Comparison of ENCODE assay signal across 19 cellular contexts in genomic region chr14:61381589-61381988, GRCh38.
A peak's percentile ranks its signal among the peaks of the same experiment; 100 is the strongest.
DNase-seq lines count a peak whose midpoint lies in the region; ATAC-seq, FAIRE-seq and TF ChIP-seq lines count a peak whose summit lies in the region.
"Had no signal": no experiment of that assay in that cellular context is flagged by ENCODE, and none has a peak within 500 bp of the region (broad histone marks: within the 10 kb centered on the region; RNA-seq: fewer than 3 reads in every experiment).

No MANE protein-coding gene starts in this region.

- H3K27ac ChIP-seq in right cardiac atrium (ENCODE audit: low read length) = no peak overlapping the region
- H3K27ac ChIP-seq in RWPE1 = no peak overlapping the region
- peak overlapping the region in 1 of 4 donors; percentile 44 for H3K27ac ChIP-seq in upper lobe of left lung
- H3K27ac ChIP-seq in HepG2 (ENCODE audit: extremely low read length, insufficient read depth, low read length) = no peak overlapping the region
- H3K27ac ChIP-seq: KMS-11, vagina had no signal

- H3K9ac ChIP-seq in HepG2 (ENCODE audit: insufficient read depth, low read depth, low read length) = no peak overlapping the region
- H3K9ac ChIP-seq: KMS-11 had no signal

- peaks cover 3 to 8% of the 10 kb centered on the region in 2 donors for H3K36me3 Mint-ChIP-seq in stimulated activated naive B cell treated with anti-CD40 and anti-IgM and Interleukin-4, amounts not matched to agents 10 μg/mL and 1 μg/mL and 100 μg/mL, for 72 hours
- H3K36me3 Mint-ChIP-seq: brain had no signal

- H3K4me1 Mint-ChIP-seq in stimulated activated naive B cell treated with anti-CD40 and anti-IgM and Interleukin-4, amounts not matched to agents 10 μg/mL and 1 μg/mL and 100 μg/mL, for 72 hours = peaks cover 9 to 20% of the 10 kb centered on the region in 2 donors
- H3K4me1 Mint-ChIP-seq: brain had no signal

- 81% methylated on average over 9 of the region's 9 CpGs for WGBS in right cardiac atrium
- 84 to 95% methylated on average over 6 to 9 of the region's 9 CpGs for WGBS in upper lobe of left lung, 2 donors
- WGBS in HepG2 (ENCODE audit: low lambda C conversion rate) = 57% methylated on average over 6 of the region's 9 CpGs

- no peaks in the 10 kb centered on the region for H3K9me3 ChIP-seq in right cardiac atrium (ENCODE audit: control insufficient read depth, low read length)
- no peaks in the 10 kb centered on the region for H3K9me3 ChIP-seq in upper lobe of left lung
- no peaks in the 10 kb centered on the region for H3K9me3 ChIP-seq in HepG2 (ENCODE audit: low read length)
- H3K9me3 ChIP-seq: mucosa of descending colon, vagina had no signal

- in situ Hi-C loops in HepG2 (cut with HindIII; ENCODE audit: extremely low pct_ligation_motif_present, low pct_unique_long_range_greater_than_20kb) = no loop called here

- TF ChIP-seq EP300 in upper lobe of left lung (IDR thresholded peaks at IDR 0.05) (no peak), HepG2 (IDR thresholded peaks at IDR 0.05; ENCODE audit: low read depth in 2 of 2, low read length in 2 of 2) (no peak), HepG2 (CRISPR knock-in tag; IDR thresholded peaks at IDR 0.05; ENCODE audit: borderline replicate concordance) (no peak)

- H3K4me3 ChIP-seq in right cardiac atrium (ENCODE audit: low read length) = no peak overlapping the region
- H3K4me3 ChIP-seq in upper lobe of left lung = no peak overlapping the region
- H3K4me3 ChIP-seq in HepG2 (replicated peaks in 1 of 3; ENCODE audit: insufficient read depth in 1 of 3, low read depth in 2 of 3, low read length in 3 of 3) = no peak overlapping the region
- H3K4me3 ChIP-seq: mucosa of descending colon, vagina had no signal

- BruUV-seq in HepG2 (replicated peaks; lab: Mats Ljungman, UMichigan) = no TSS peak

- H3K79me2 ChIP-seq in HepG2 (ENCODE audit: insufficient read depth, low read length) = no peaks in the 10 kb centered on the region

- no peaks in the 10 kb centered on the region for H3K36me3 ChIP-seq in upper lobe of left lung
- H3K36me3 ChIP-seq in HepG2 (replicated peaks in 1 of 2; ENCODE audit: control insufficient read depth in 1 of 2, insufficient read depth in 2 of 2, low read length in 2 of 2) = no peaks in the 10 kb centered on the region
- H3K36me3 ChIP-seq: vagina had no signal

- H3K9me3 Mint-ChIP-seq in stimulated activated naive B cell treated with anti-CD40 and anti-IgM and Interleukin-4, amounts not matched to agents 10 μg/mL and 1 μg/mL and 100 μg/mL, for 72 hours = peaks cover 6 to 9% of the 10 kb centered on the region in 2 donors

- no peak for TF ChIP-seq POLR2A in upper lobe of left lung (IDR thresholded peaks at IDR 0.05)
- TF ChIP-seq POLR2A in HepG2 (IDR thresholded peaks at IDR 0.05; ENCODE audit: insufficient read depth in 1 of 2, low read depth in 2 of 2, low read length in 2 of 2) = no peak

- intact Hi-C loops in right cardiac atrium (cut with DNase I) = no loop called here
- intact Hi-C loops in left cardiac atrium (cut with DNase I) = no loop called here
- intact Hi-C loops in HepG2 (cut with micrococcal nuclease; ENCODE audit: unreplicated experiment) = no loop called here

- H3K27me3 ChIP-seq in right cardiac atrium (ENCODE audit: control insufficient read depth, insufficient read depth) (no peaks in the 10 kb centered on the region), upper lobe of left lung (no peaks in the 10 kb centered on the region), HepG2 (ENCODE audit: control insufficient read depth in 1 of 2, insufficient read depth in 2 of 2, low read length in 2 of 2) (peaks cover 3 to 15% of the 10 kb centered on the region in 2 experiments; a peak in 3 of 5 replicates)
- H3K27me3 ChIP-seq: vagina had no signal

- H4K20me1 ChIP-seq in HepG2 (ENCODE audit: insufficient read depth, low read length) = no peaks in the 10 kb centered on the region

- FAIRE-seq in HepG2 (lab: Jason Lieb, UNC) = no peak

- no peak for TF ChIP-seq RAD21 in HepG2 (CRISPR knock-in tag; IDR thresholded peaks at IDR 0.05)

- peak in 1 of 2 donors; percentile 12 for ATAC-seq in right cardiac atrium
- ATAC-seq in left cardiac atrium = no peak
- peak in 1 of 2 donors; percentile 61 for ATAC-seq in upper lobe of left lung (ENCODE audit: low FRiP score in 2 of 2)
- no peak for ATAC-seq in stimulated activated naive B cell treated with anti-CD40 and anti-IgM and Interleukin-4, amounts not matched to agents 10 μg/mL and 1 μg/mL and 100 μg/mL, for 72 hours (replicated peaks)
- ATAC-seq in HepG2 = no peak
- ATAC-seq: mucosa of descending colon, SK-N-SH treated with all-trans-retinoic acid at 6 μM for 48 hours had no signal

- H3K4me2 ChIP-seq in HepG2 (ENCODE audit: low read depth, low read length) = no peak overlapping the region
- H3K4me2 ChIP-seq: KMS-11 had no signal

- peaks cover 4% of the 10 kb centered on the region for H3K4me1 ChIP-seq in right cardiac atrium (ENCODE audit: control insufficient read depth, insufficient read depth, low read length)
- peaks cover 11 to 37% (median 25%) of the 10 kb centered on the region in 4 donors for H3K4me1 ChIP-seq in upper lobe of left lung
- H3K4me1 ChIP-seq in HepG2 (ENCODE audit: insufficient read depth, low read length) = no peaks in the 10 kb centered on the region

- POLR2A ChIA-PET in RWPE1 (lab: Yijun Ruan, JAX; ENCODE audit: low non-redundant PET) = no interaction called here
- POLR2A ChIA-PET in HepG2 (lab: Yijun Ruan, JAX) = no interaction called here

- H3K27ac Mint-ChIP-seq in stimulated activated naive B cell treated with anti-CD40 and anti-IgM and Interleukin-4, amounts not matched to agents 10 μg/mL and 1 μg/mL and 100 μg/mL, for 72 hours = no peak overlapping the region
- H3K27ac Mint-ChIP-seq: brain, progenitor cell of endocrine pancreas had no signal

- no peak overlapping the region for H2AFZ ChIP-seq in HepG2 (ENCODE audit: low read length)

- H3K27me3 Mint-ChIP-seq in stimulated activated naive B cell treated with anti-CD40 and anti-IgM and Interleukin-4, amounts not matched to agents 10 μg/mL and 1 μg/mL and 100 μg/mL, for 72 hours = peaks cover 0 to 6% of the 10 kb centered on the region in 2 donors
- H3K27me3 Mint-ChIP-seq: progenitor cell of endocrine pancreas had no signal

- no peak for TF ChIP-seq CTCF in RWPE1 (conservative IDR thresholded peaks at IDR 0.05; ENCODE audit: low read depth)
- no peak for TF ChIP-seq CTCF in upper lobe of left lung (IDR thresholded peaks at IDR 0.05)
- no peak for TF ChIP-seq CTCF in HepG2 (CRISPR knock-in tag; IDR thresholded peaks at IDR 0.05)

- CTCF ChIA-PET in RWPE1 (lab: Yijun Ruan, JAX) (interaction anchor here (0.6 to 1.7 kb wide), 5 partner anchors 85 to 438 kb away, joined by 3 to 4 read pairs (median 3); no protein-coding TSS in a partner anchor), HepG2 (lab: Yijun Ruan, JAX; ENCODE audit: low intra/inter-chr PET ratio, low total read pairs) (no interaction called here)

- no peak overlapping the region for H3K4me3 Mint-ChIP-seq in stimulated activated naive B cell treated with anti-CD40 and anti-IgM and Interleukin-4, amounts not matched to agents 10 μg/mL and 1 μg/mL and 100 μg/mL, for 72 hours
- H3K4me3 Mint-ChIP-seq: activated T-cell treated with anti-CD3 and anti-CD28 coated beads, Interleukin-2, amount 50 U/mL, for 4 hours; brain had no signal

- peak in 2 of 3 donors; percentile 47 to 51 for DNase-seq in right cardiac atrium
- DNase-seq in left cardiac atrium = no peak
- DNase-seq in RWPE1 (ENCODE audit: low spot score) = peak; percentile 58
- DNase-seq in islet precursor cell = peak; percentile 75
- DNase-seq in upper lobe of left lung = peak; percentile 39 to 68
- no peak for DNase-seq in stimulated activated naive B cell treated with anti-CD40 and anti-IgM and Interleukin-4, amounts not matched to agents 10 μg/mL and 1 μg/mL and 100 μg/mL, for 72 hours
- no peak for DNase-seq in amniotic stem cell (lab: John Stamatoyannopoulos, UW)
- DNase-seq in HepG2 (ENCODE audit: low spot score) = no peak
- DNase-seq: activated T-cell treated with anti-CD3 and anti-CD28 coated beads, Interleukin-2, amount 50 U/mL, for 4 hours; DMS79; effector CD4-positive, alpha-beta T cell; foreskin melanocyte; mucosa of descending colon; NCI-H2081 had no signal

TF ChIP-seq in HepG2, 621 proteins besides CTCF, POLR2A, EP300 and RAD21:
- TF ChIP-seq SIX1 (CRISPR knock-in tag; IDR thresholded peaks at IDR 0.05; ENCODE audit: borderline replicate concordance) (no peak), NKX3-1 (CRISPR knock-in tag; IDR thresholded peaks at IDR 0.05) (no peak), ZBTB43 (CRISPR knock-in tag; conservative IDR thresholded peaks at IDR 0.05) (no peak), NCOA5 (CRISPR knock-in tag; IDR thresholded peaks at IDR 0.05) (no peak)

Comparison
In these comparisons a context has a peak if more than half of its experiments do, and no peak if none do; other contexts are left out.
1. DNase-seq: peak in right cardiac atrium (2 of 3), RWPE1 (single experiment), islet precursor cell (single experiment) and upper lobe of left lung (2 of 2); none in left cardiac atrium (single experiment), stimulated activated naive B cell treated with anti-CD40 and anti-IgM and Interleukin-4, amounts not matched to agents 10 μg/mL and 1 μg/mL and 100 μg/mL, for 72 hours (single experiment), amniotic stem cell (single experiment) and HepG2 (single experiment).